8 cellular contexts compared by ENCODE assay signal in the genomic region with DNA sequence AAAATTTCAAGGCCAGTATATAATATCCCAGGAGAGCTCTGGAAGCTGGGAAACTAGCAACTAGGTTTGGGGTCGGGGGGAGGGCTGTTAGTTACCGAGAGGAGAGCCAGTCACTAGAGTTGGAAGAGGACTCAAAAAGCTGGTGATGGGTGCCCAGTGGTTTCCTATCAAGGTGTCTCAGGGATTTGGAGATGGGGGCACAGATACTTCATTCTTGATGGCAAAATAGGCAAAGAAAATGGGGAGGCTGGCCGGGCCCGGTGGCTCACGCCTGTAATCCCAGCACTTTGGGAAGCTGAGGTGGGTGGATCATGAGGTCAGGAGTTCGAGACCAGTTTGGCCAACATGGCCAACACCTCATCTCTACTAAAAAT. TPM values are rescaled to one million over a fixed set of nuclear protein-coding genes. Genes with fewer than 3 reads are reported as not detected.
DNase-seq lines count a peak whose midpoint lies in the region; ATAC-seq and TF ChIP-seq lines count a peak whose summit lies in the region.

No MANE protein-coding gene starts in this region.

- CTCF ChIA-PET in BJ (lab: Yijun Ruan, JAX) = interaction anchor here (0.7 kb wide), 1 partner anchor 15 kb away, joined by 3 read pairs; no protein-coding TSS in a partner anchor

- H3K36me3 ChIP-seq in BJ (ENCODE audit: control insufficient read depth, insufficient read depth, low read length) = peaks cover 25% of the 10 kb centered on the region
- peaks cover 3% of the 10 kb centered on the region; the same call in 1 of the 2 replicates for H3K36me3 ChIP-seq in MM.1S (replicated peaks; ENCODE audit: insufficient read depth, low read length)
- peaks cover 21 to 37% of the 10 kb centered on the region in 2 donors for H3K36me3 ChIP-seq in duodenal mucosa (ENCODE audit: control insufficient read depth in 1 of 2, insufficient read depth in 2 of 2, low read length in 2 of 2)
- H3K36me3 ChIP-seq in neural cell (ENCODE audit: insufficient read depth, low read length) = peaks cover 4% of the 10 kb centered on the region

- H3F3A ChIP-seq in MM.1S (ENCODE audit: insufficient read depth, low read length) (peaks cover 39% of the 10 kb centered on the region), neural cell (ENCODE audit: insufficient read depth, low read length, poor library complexity, severe bottlenecking) (no peaks in the 10 kb centered on the region)

- ATAC-seq in left lobe of liver (no peak), HG03159 (IDR thresholded peaks at IDR 0.05; ENCODE audit: unreplicated experiment) (no peak)

- H3K79me2 ChIP-seq in MM.1S (ENCODE audit: low read length) = peaks cover 27% of the 10 kb centered on the region
- H3K79me2 ChIP-seq in neural cell (replicated peaks; ENCODE audit: insufficient read depth, low read length) = peaks cover 18% of the 10 kb centered on the region

- in situ Hi-C loops in GM13976 (cut with MboI; ENCODE audit: low sequenced_read_pairs, unreplicated experiment) = no loop called here

- H3K9me2 ChIP-seq in MM.1S (replicated peaks; ENCODE audit: insufficient read depth, low read length) (no peaks in the 10 kb centered on the region), neural cell (ENCODE audit: insufficient read depth, low read length) (no peaks in the 10 kb centered on the region)

- no peak for TF ChIP-seq EP300 in neural cell (conservative IDR thresholded peaks at IDR 0.05; ENCODE audit: poor library complexity, severe bottlenecking)

- H3K9ac ChIP-seq in MM.1S (ENCODE audit: low read length) (peak overlapping the region; percentile 78), duodenal mucosa (ENCODE audit: low read depth in 1 of 2, low read length in 2 of 2) (peak overlapping the region; percentile 84 to 88), neural cell (ENCODE audit: low read length) (peak overlapping the region; percentile 84)

- no peak overlapping the region for H2AFZ ChIP-seq in MM.1S (ENCODE audit: low read length)
- H2AFZ ChIP-seq in neural cell (ENCODE audit: low read depth, low read length) = no peak overlapping the region

- H3K27me3 ChIP-seq in BJ (ENCODE audit: control insufficient read depth, insufficient read depth, low read length) = no peaks in the 10 kb centered on the region
- H3K27me3 ChIP-seq in MM.1S (replicated peaks; ENCODE audit: insufficient read depth, low read length) = no peaks in the 10 kb centered on the region
- no peaks in the 10 kb centered on the region for H3K27me3 ChIP-seq in duodenal mucosa (ENCODE audit: control insufficient read depth in 1 of 2, insufficient read depth in 2 of 2, low read length in 2 of 2)
- no peaks in the 10 kb centered on the region for H3K27me3 ChIP-seq in neural cell (ENCODE audit: insufficient read depth, low read depth, low read length)

- TF ChIP-seq CTCF in BJ (IDR thresholded peaks at IDR 0.05; ENCODE audit: insufficient read depth, low read depth, low read length) (no peak), MM.1S (IDR thresholded peaks at IDR 0.05; ENCODE audit: low read length) (no peak), neural cell (IDR thresholded peaks at IDR 0.05; ENCODE audit: poor library complexity, severe bottlenecking) (no peak), GM13976 (IDR thresholded peaks at IDR 0.05; ENCODE audit: borderline replicate concordance, control extremely low read depth, extremely low read depth, insufficient read depth, missing control alignments) (no peak)

- H3K4me3 ChIP-seq in BJ (ENCODE audit: low read depth, low read length) (peak overlapping the region; percentile 62), MM.1S (ENCODE audit: low read length) (peak overlapping the region; percentile 82), duodenal mucosa (ENCODE audit: low read depth in 1 of 2, low read length in 2 of 2) (peak overlapping the region; percentile 76 to 77), neural cell (ENCODE audit: low read length) (peak overlapping the region; percentile 83)

- H3K9me3 ChIP-seq in MM.1S (replicated peaks; ENCODE audit: insufficient read depth, low read length) = no peaks in the 10 kb centered on the region
- no peaks in the 10 kb centered on the region for H3K9me3 ChIP-seq in duodenal mucosa (ENCODE audit: control insufficient read depth in 1 of 2, low read length in 2 of 2)
- H3K9me3 ChIP-seq in neural cell (ENCODE audit: low read length) = no peaks in the 10 kb centered on the region

- H3K4me1 ChIP-seq in MM.1S (ENCODE audit: low read length) (peaks cover 11% of the 10 kb centered on the region), duodenal mucosa (ENCODE audit: control insufficient read depth in 1 of 2, insufficient read depth in 2 of 2, low read length in 2 of 2) (peaks cover 11 to 27% of the 10 kb centered on the region in 2 donors)

- H3K27ac ChIP-seq in MM.1S (ENCODE audit: low read length) (no peak overlapping the region), duodenal mucosa (ENCODE audit: low read depth, low read length) (no peak overlapping the region), neural cell (ENCODE audit: low read length) (peak overlapping the region; percentile 51)

- H4K20me1 ChIP-seq in MM.1S (ENCODE audit: insufficient read depth, low read length) (no peaks in the 10 kb centered on the region), neural cell (ENCODE audit: insufficient read depth) (no peaks in the 10 kb centered on the region)

- H3K4me2 ChIP-seq in MM.1S (ENCODE audit: low read depth, low read length) (peak overlapping the region; percentile 80), neural cell (ENCODE audit: low read length) (peak overlapping the region; percentile 45)

- no peak for TF ChIP-seq RAD21 in neural cell (conservative IDR thresholded peaks at IDR 0.05)

- no peak for DNase-seq in BJ (ENCODE audit: low read depth)
- DNase-seq in MM.1S = no peak
- no peak for DNase-seq in GM13976 (ENCODE audit: low spot score)
- DNase-seq in NCI-H1694 (lab: John Stamatoyannopoulos, UW) = no peak
- no peak for DNase-seq in left lobe of liver (ENCODE audit: low spot score)

- POLR2A ChIA-PET in BJ (lab: Charles Lee) = no interaction called here

TF ChIP-seq in neural cell, 6 proteins besides CTCF, POLR2A, EP300 and RAD21:
- TF ChIP-seq TAF1 (IDR thresholded peaks at IDR 0.05; ENCODE audit: low read depth) (no peak), MXI1 (conservative IDR thresholded peaks at IDR 0.05; ENCODE audit: poor library complexity, severe bottlenecking) (no peak), EZH2 (IDR thresholded peaks at IDR 0.05; ENCODE audit: borderline replicate concordance, insufficient read depth, low read length, poor library complexity, severe bottlenecking) (no peak), POLR2AphosphoS5 (IDR thresholded peaks at IDR 0.05) (no peak), SMC3 (conservative IDR thresholded peaks at IDR 0.05; ENCODE audit: poor library complexity) (no peak)
- TF ChIP-seq, protein P1, sequence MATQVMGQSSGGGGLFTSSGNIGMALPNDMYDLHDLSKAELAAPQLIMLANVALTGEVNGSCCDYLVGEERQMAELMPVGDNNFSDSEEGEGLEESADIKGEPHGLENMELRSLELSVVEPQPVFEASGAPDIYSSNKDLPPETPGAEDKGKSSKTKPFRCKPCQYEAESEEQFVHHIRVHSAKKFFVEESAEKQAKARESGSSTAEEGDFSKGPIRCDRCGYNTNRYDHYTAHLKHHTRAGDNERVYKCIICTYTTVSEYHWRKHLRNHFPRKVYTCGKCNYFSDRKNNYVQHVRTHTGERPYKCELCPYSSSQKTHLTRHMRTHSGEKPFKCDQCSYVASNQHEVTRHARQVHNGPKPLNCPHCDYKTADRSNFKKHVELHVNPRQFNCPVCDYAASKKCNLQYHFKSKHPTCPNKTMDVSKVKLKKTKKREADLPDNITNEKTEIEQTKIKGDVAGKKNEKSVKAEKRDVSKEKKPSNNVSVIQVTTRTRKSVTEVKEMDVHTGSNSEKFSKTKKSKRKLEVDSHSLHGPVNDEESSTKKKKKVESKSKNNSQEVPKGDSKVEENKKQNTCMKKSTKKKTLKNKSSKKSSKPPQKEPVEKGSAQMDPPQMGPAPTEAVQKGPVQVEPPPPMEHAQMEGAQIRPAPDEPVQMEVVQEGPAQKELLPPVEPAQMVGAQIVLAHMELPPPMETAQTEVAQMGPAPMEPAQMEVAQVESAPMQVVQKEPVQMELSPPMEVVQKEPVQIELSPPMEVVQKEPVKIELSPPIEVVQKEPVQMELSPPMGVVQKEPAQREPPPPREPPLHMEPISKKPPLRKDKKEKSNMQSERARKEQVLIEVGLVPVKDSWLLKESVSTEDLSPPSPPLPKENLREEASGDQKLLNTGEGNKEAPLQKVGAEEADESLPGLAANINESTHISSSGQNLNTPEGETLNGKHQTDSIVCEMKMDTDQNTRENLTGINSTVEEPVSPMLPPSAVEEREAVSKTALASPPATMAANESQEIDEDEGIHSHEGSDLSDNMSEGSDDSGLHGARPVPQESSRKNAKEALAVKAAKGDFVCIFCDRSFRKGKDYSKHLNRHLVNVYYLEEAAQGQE (IDR thresholded peaks at IDR 0.05; ENCODE audit: borderline replicate concordance) = no peak

RNA-seq across cellular contexts. Expression of gene PHF1, which starts 0.8 kb away (rescaled TPM):
- polyA plus RNA-seq in BJ (2011; rRNA removed) (37.8 and 54.6 TPM in 2 replicates), neural cell (102 and 112 TPM in 2 replicates)
- polyA minus RNA-seq in BJ (2011; rRNA and poly(A)+ RNA removed) = 24.4 and 25.0 TPM in 2 replicates
- polyA minus RNA-seq in neural cell = 33.4 and 34.6 TPM in 2 replicates
- total RNA-seq in left lobe of liver = 20.7 TPM

RNA-seq across cellular contexts. Expression of gene CUTA, which starts 6.3 kb away (rescaled TPM):
- polyA plus RNA-seq in BJ (2011; rRNA removed) = 347 and 369 TPM in 2 replicates
- 109 and 127 TPM in 2 replicates for polyA minus RNA-seq in BJ (2011; rRNA and poly(A)+ RNA removed)
- 341 and 343 TPM in 2 replicates for polyA plus RNA-seq in neural cell
- 124 and 125 TPM in 2 replicates for polyA minus RNA-seq in neural cell
- 104 TPM for total RNA-seq in left lobe of liver

RNA-seq across cellular contexts. Expression of gene SYNGAP1, which starts 8.2 kb away (rescaled TPM):
- polyA plus RNA-seq in BJ (2011; rRNA removed) (4.2 and 5.7 TPM in 2 replicates), neural cell (4.3 and 5.9 TPM in 2 replicates)
- 5.6 and 6.5 TPM in 2 replicates for polyA minus RNA-seq in BJ (2011; rRNA and poly(A)+ RNA removed)
- 24.0 and 24.1 TPM in 2 replicates for polyA minus RNA-seq in neural cell
- 2.5 TPM for total RNA-seq in left lobe of liver

RNA-seq across cellular contexts. Expression of gene KIFC1, which starts 20.0 kb away (rescaled TPM):
- 24.2 and 32.4 TPM in 2 replicates for polyA plus RNA-seq in BJ (2011; rRNA removed)
- 20.8 and 29.6 TPM in 2 replicates for polyA minus RNA-seq in BJ (2011; rRNA and poly(A)+ RNA removed)
- polyA plus RNA-seq in neural cell = 0.52 and 2.1 TPM in 2 replicates
- polyA minus RNA-seq in neural cell = 1.2 and 1.4 TPM in 2 replicates
- total RNA-seq in left lobe of liver = 0.38 TPM

RNA-seq across cellular contexts. Expression of gene ZBTB9, which starts 42.8 kb away (rescaled TPM):
- polyA plus RNA-seq in BJ (2011; rRNA removed) (4.4 and 5.7 TPM in 2 replicates), neural cell (6.8 and 7.7 TPM in 2 replicates)
- 6.5 and 8.1 TPM in 2 replicates for polyA minus RNA-seq in BJ (2011; rRNA and poly(A)+ RNA removed)
- polyA minus RNA-seq in neural cell = 15.2 and 18.3 TPM in 2 replicates
- total RNA-seq in left lobe of liver = 2.9 TPM
